In genomic region chr10:52739380-52740154, GRCh38 we compare ENCODE assay signal across 10 cellular contexts. TPM values are rescaled to one million over a fixed set of nuclear protein-coding genes. Genes with fewer than 3 reads are reported as not detected.
"Had no signal": no experiment of that assay in that cellular context is flagged by ENCODE, and none has a peak within 500 bp of the region (broad histone marks: within the 10 kb centered on the region; RNA-seq: fewer than 3 reads in every experiment).

No MANE protein-coding gene starts in this region.

- H3K4me3 ChIP-seq: GM23248, GM23338, HAP-1 had no signal

- H3K27ac ChIP-seq: GM23248 had no signal

- H3K36me3 ChIP-seq: HAP-1 had no signal

- H3K9me3 ChIP-seq: HAP-1 had no signal

- H3K4me1 ChIP-seq: HAP-1 had no signal

- DNase-seq: GM23248, GOT3, H7, H9, HCEC 1CT, HFFc6 had no signal

RNA-seq across cellular contexts. Expression of gene MBL2, which starts 33.0 kb away (rescaled TPM):
- total RNA-seq: GM23248, GM23338, H1, H4, H7, H9, HFFc6 had no signal
